Comparison of ENCODE assay signal across 9 cellular contexts in genomic region chr20:45470939-45471338, GRCh38. TPM values are rescaled to one million over a fixed set of nuclear protein-coding genes. Genes with fewer than 3 reads are reported as not detected.
DNase-seq lines count a peak whose midpoint lies in the region; ATAC-seq and TF ChIP-seq lines count a peak whose summit lies in the region.
"Had no signal": no experiment of that assay in that cellular context is flagged by ENCODE, and none has a peak within 500 bp of the region (broad histone marks: within the 10 kb centered on the region; RNA-seq: fewer than 3 reads in every experiment).

No MANE protein-coding gene starts in this region.

- peak; percentile 49 for TF ChIP-seq CTCF in GM12872 (IDR thresholded peaks at IDR 0.05; ENCODE audit: insufficient read depth, low read depth, low read length)
- no peak for TF ChIP-seq CTCF in breast epithelium (IDR thresholded peaks at IDR 0.05)

- H3K4me1 ChIP-seq in breast epithelium (no peaks in the 10 kb centered on the region), aorta (ENCODE audit: control insufficient read depth in 1 of 2, insufficient read depth in 2 of 2, low read length in 2 of 2) (no peaks in the 10 kb centered on the region)

- intact Hi-C loops in breast epithelium (cut with DNase I; ENCODE audit: low total_unique reads) (no loop called here), aorta (cut with DNase I) (no loop called here)

- H3K27ac ChIP-seq in breast epithelium = peak overlapping the region; percentile 83 to 86
- no peak overlapping the region for H3K27ac ChIP-seq in aorta (ENCODE audit: low read depth in 1 of 2, low read length in 2 of 2)

- H3K36me3 ChIP-seq in breast epithelium (no peaks in the 10 kb centered on the region), aorta (ENCODE audit: control insufficient read depth in 1 of 2, insufficient read depth in 2 of 2, low read length in 1 of 2) (no peaks in the 10 kb centered on the region)

- H3K4me3 ChIP-seq in breast epithelium (peak overlapping the region; percentile 42 to 81 (median 61)), aorta (ENCODE audit: low read length in 2 of 2) (peak overlapping the region in 1 of 2 donors; percentile 27)

- no peak for TF ChIP-seq POLR2A in breast epithelium (IDR thresholded peaks at IDR 0.05)

- H3K9me3 ChIP-seq in breast epithelium = no peaks in the 10 kb centered on the region
- no peaks in the 10 kb centered on the region for H3K9me3 ChIP-seq in aorta (ENCODE audit: control insufficient read depth, low read length)

- H3K27me3 ChIP-seq in breast epithelium (no peaks in the 10 kb centered on the region), aorta (ENCODE audit: control insufficient read depth in 1 of 2, insufficient read depth in 2 of 2, low read length in 1 of 2) (no peaks in the 10 kb centered on the region)

- ATAC-seq in HG03460 (IDR thresholded peaks at IDR 0.05; ENCODE audit: unreplicated experiment) = peak; percentile 22
- ATAC-seq in aorta (ENCODE audit: low FRiP score) = peak; percentile 26
- ATAC-seq in activated CD4-positive, CD25-positive, alpha-beta regulatory T cell treated with anti-CD3 and anti-CD28 coated beads, Interleukin-2, amount 50 U/mL, for 24 hours = no peak

- WGBS in aorta, 2 donors = 17 to 21% methylated on average over 10 of the region's 10 CpGs

- DNase-seq in breast epithelium (ENCODE audit: low spot score in 2 of 2) (no peak), midbrain (lab: John Stamatoyannopoulos, UW) (peak; percentile 29), aorta (no peak), germinal center (ENCODE audit: low spot score) (no peak), T-helper 9 cell (no peak)
- DNase-seq: natural killer cell had no signal

RNA-seq across cellular contexts. Expression of gene WFDC2, which starts 1.4 kb away (rescaled TPM):
- total RNA-seq in breast epithelium (100 to 1,000 TPM in 1 of 3 donors, 10 to 100 TPM in 1, not detected in 1; 43.9 to 106 TPM), aorta (1 to 10 TPM; 1.5 to 2.3 TPM)
- 1 to 10 TPM in 1 of 2 donors, under 1 TPM in 1; 0.56 to 1.0 TPM for polyA plus RNA-seq in aorta
- total RNA-seq: natural killer cell had no signal

RNA-seq across cellular contexts. Expression of gene SPINT3, which starts 44.5 kb away (rescaled TPM):
- total RNA-seq in breast epithelium = not detected
- not detected for total RNA-seq in aorta
- not detected for polyA plus RNA-seq in aorta
- total RNA-seq: natural killer cell had no signal

RNA-seq across cellular contexts. Expression of gene PIGT, which starts 55.0 kb away (rescaled TPM):
- total RNA-seq in breast epithelium (100 to 1,000 TPM in 1 of 3 donors, 10 to 100 TPM in 2; 74.1 to 103 (median 76.7) TPM), aorta (100 to 1,000 TPM; 113 TPM)
- 100 to 1,000 TPM in 1 of 2 donors, 10 to 100 TPM in 1; 69.0 to 151 TPM for polyA plus RNA-seq in aorta

Comparison
In these comparisons a context has a peak if more than half of its experiments do, and no peak if none do; other contexts are left out.
1. ATAC-seq: peak in HG03460 (single experiment) and aorta (single experiment); none in activated CD4-positive, CD25-positive, alpha-beta regulatory T cell treated with anti-CD3 and anti-CD28 coated beads, Interleukin-2, amount 50 U/mL, for 24 hours (0 of 2).
2. H3K27ac ChIP-seq: peak in breast epithelium (2 of 2); none in aorta (0 of 2).